In the genomic region with DNA sequence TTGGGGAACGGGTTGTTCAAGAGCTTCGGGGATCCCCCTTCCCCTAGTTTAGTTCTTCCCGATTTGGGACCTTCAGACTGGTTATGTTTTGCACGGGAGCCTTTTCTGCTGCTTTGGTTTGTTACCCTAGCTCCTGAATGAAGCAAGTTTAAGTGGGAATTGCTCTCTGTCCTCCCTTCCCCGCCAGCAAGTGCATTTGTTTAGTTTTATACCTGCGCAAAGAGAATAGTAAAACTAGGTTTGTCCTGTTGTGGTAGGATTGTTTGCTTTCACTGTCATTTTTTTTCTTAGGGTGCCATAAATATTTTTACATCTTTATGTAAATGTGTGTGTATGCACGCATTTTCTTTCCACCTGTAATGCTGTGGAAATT, we compare ENCODE assay signal across 8 cellular contexts. TPM values are rescaled to one million over a fixed set of nuclear protein-coding genes. Genes with fewer than 3 reads are reported as not detected.
DNase-seq lines count a peak whose midpoint lies in the region; ATAC-seq, FAIRE-seq and TF ChIP-seq lines count a peak whose summit lies in the region.

No MANE protein-coding gene starts in this region.

- H3K4me1 ChIP-seq in uterus, result no peaks in the 10 kb centered on the region

- H3K9me3 ChIP-seq in uterus, result no peaks in the 10 kb centered on the region

- FAIRE-seq in bronchial epithelial cell (lab: Jason Lieb, UNC), result no peak

- H3K36me3 Mint-ChIP-seq in memory B cell, result no peaks in the 10 kb centered on the region

- no peaks in the 10 kb centered on the region for H3K36me3 ChIP-seq in bronchial epithelial cell (ENCODE audit: control insufficient read depth, insufficient read depth, low read length)
- no peaks in the 10 kb centered on the region for H3K36me3 ChIP-seq in uterus

- no peak for TF ChIP-seq POLR2A in uterus (IDR thresholded peaks at IDR 0.05)

- peak overlapping the region; percentile 76 for H3K4me3 Mint-ChIP-seq in memory B cell

- H3K4me3 ChIP-seq in bronchial epithelial cell (ENCODE audit: low read depth, low read length), result peak overlapping the region; percentile 90
- H3K4me3 ChIP-seq in uterus, result peak overlapping the region; percentile 61 to 65

- intact Hi-C loops in Right ventricle myocardium superior (cut with DNase I) (no loop called here), cardiac septum (cut with DNase I) (no loop called here), uterus (cut with DNase I; ENCODE audit: low total_unique reads) (no loop called here)

- peaks cover 22% of the 10 kb centered on the region for H3K27me3 Mint-ChIP-seq in memory B cell

- no peaks in the 10 kb centered on the region for H3K9me3 Mint-ChIP-seq in memory B cell

- H3K27me3 ChIP-seq in bronchial epithelial cell (ENCODE audit: control insufficient read depth, insufficient read depth, low read length) (no peaks in the 10 kb centered on the region), uterus (no peaks in the 10 kb centered on the region)

- peak overlapping the region; percentile 52 to 73 for H3K27ac ChIP-seq in uterus

- no peak for DNase-seq in Right ventricle myocardium superior
- no peak for DNase-seq in cardiac septum (ENCODE audit: low spot score)
- DNase-seq in bronchial epithelial cell (ENCODE audit: low read depth), result no peak
- no peak for DNase-seq in memory B cell (ENCODE audit: low spot score in 2 of 2)
- no peak for DNase-seq in uterus
- no peak for DNase-seq in UCSD-AML1 (lab: John Stamatoyannopoulos, UW; ENCODE audit: unreplicated experiment)

- H3K27ac Mint-ChIP-seq in memory B cell, result no peak overlapping the region

- peaks cover 6% of the 10 kb centered on the region for H3K4me1 Mint-ChIP-seq in memory B cell

- peak; percentile 16 for ATAC-seq in Right ventricle myocardium superior (ENCODE audit: poor library complexity)
- ATAC-seq in memory B cell (ENCODE audit: low read depth), result no peak
- no peak for ATAC-seq in GM19035 (IDR thresholded peaks at IDR 0.05; ENCODE audit: unreplicated experiment)
- no peak for ATAC-seq in HG03520 (IDR thresholded peaks at IDR 0.05; ENCODE audit: unreplicated experiment)

- no peak for TF ChIP-seq CTCF in bronchial epithelial cell (IDR thresholded peaks at IDR 0.05; ENCODE audit: insufficient read depth, low read length, severe bottlenecking)
- no peak for TF ChIP-seq CTCF in uterus (IDR thresholded peaks at IDR 0.05)

RNA-seq across cellular contexts. Expression of a gene that starts 0.7 kb away (rescaled TPM):
- total RNA-seq in Right ventricle myocardium superior (5.9 TPM), cardiac septum (5.8 TPM), bronchial epithelial cell (15.0 and 30.6 TPM in 2 replicates), uterus (10 to 100 TPM; 24.6 to 53.2 (median 34.4) TPM)
